11 cellular contexts compared by ENCODE assay signal in genomic region chr6:90350689-90351554, GRCh38. TPM values are rescaled to one million over a fixed set of nuclear protein-coding genes. Genes with fewer than 3 reads are reported as not detected.
A peak's percentile ranks its signal among the peaks of the same experiment; 100 is the strongest.
DNase-seq lines count a peak whose midpoint lies in the region; ATAC-seq, FAIRE-seq and TF ChIP-seq lines count a peak whose summit lies in the region.
"Had no signal": no experiment of that assay in that cellular context is flagged by ENCODE, and none has a peak within 500 bp of the region (broad histone marks: within the 10 kb centered on the region; RNA-seq: fewer than 3 reads in every experiment).

No MANE protein-coding gene starts in this region.

- ATAC-seq in CD4-positive, CD25-positive, alpha-beta regulatory T cell (ENCODE audit: low read depth in 2 of 2), result peak; percentile 87 to 91
- ATAC-seq in HG03045 (IDR thresholded peaks at IDR 0.05; ENCODE audit: unreplicated experiment), result no peak

- TF ChIP-seq CTCF in HFFc6 (IDR thresholded peaks at IDR 0.05), result no peak

- H3K4me1 ChIP-seq in CD4-positive, CD25-positive, alpha-beta regulatory T cell (ENCODE audit: control insufficient read depth, insufficient read depth, low read length, poor library complexity, severe bottlenecking), result peaks cover 6% of the 10 kb centered on the region
- H3K4me1 ChIP-seq: right atrium auricular region had no signal

- H3K36me3 Mint-ChIP-seq in CD4-positive, CD25-positive, alpha-beta regulatory T cell, result no peaks in the 10 kb centered on the region
- H3K36me3 Mint-ChIP-seq in HFFc6 (ENCODE audit: low read depth), result no peaks in the 10 kb centered on the region

- peak overlapping the region; percentile 67 to 88 (median 80) for H3K27ac Mint-ChIP-seq in CD4-positive, CD25-positive, alpha-beta regulatory T cell
- H3K27ac Mint-ChIP-seq in HFFc6, result no peak overlapping the region

- H3K9me3 ChIP-seq in CD4-positive, CD25-positive, alpha-beta regulatory T cell (ENCODE audit: control insufficient read depth in 2 of 2, low read length in 2 of 2), result no peaks in the 10 kb centered on the region
- H3K9me3 ChIP-seq: right atrium auricular region had no signal

- no peak for FAIRE-seq in GM19239 (lab: Jason Lieb, UNC)
- FAIRE-seq: HTR-8/SVneo had no signal

- peaks cover 42% of the 10 kb centered on the region for H3K27me3 Mint-ChIP-seq in CD4-positive, CD25-positive, alpha-beta regulatory T cell
- H3K27me3 Mint-ChIP-seq in HFFc6 (ENCODE audit: insufficient read depth), result peaks cover 5% of the 10 kb centered on the region

- H3K9me3 Mint-ChIP-seq in CD4-positive, CD25-positive, alpha-beta regulatory T cell, result peaks cover 0 to 5% (median 0%) of the 10 kb centered on the region in 7 donors
- no peaks in the 10 kb centered on the region for H3K9me3 Mint-ChIP-seq in HFFc6

- peaks cover 0 to 15% (median 11%) of the 10 kb centered on the region in 4 donors for H3K4me1 Mint-ChIP-seq in CD4-positive, CD25-positive, alpha-beta regulatory T cell
- no peaks in the 10 kb centered on the region for H3K4me1 Mint-ChIP-seq in HFFc6 (ENCODE audit: low read depth)

- H3K4me3 ChIP-seq in CD4-positive, CD25-positive, alpha-beta regulatory T cell (ENCODE audit: low read depth, low read length), result no peak overlapping the region
- H3K4me3 ChIP-seq: cardiac muscle cell, right atrium auricular region had no signal

- peaks cover 6% of the 10 kb centered on the region for H3K27me3 ChIP-seq in CD4-positive, CD25-positive, alpha-beta regulatory T cell (ENCODE audit: control insufficient read depth, insufficient read depth, low read length)
- H3K27me3 ChIP-seq: cardiac muscle cell, right atrium auricular region had no signal

- DNase-seq in CD4-positive, CD25-positive, alpha-beta regulatory T cell, result peak; percentile 2 to 76 (median 76)
- DNase-seq in NOMO-1 treated with DMSO at 0.1 percent for 48 hours (lab: John Stamatoyannopoulos, UW; ENCODE audit: unreplicated experiment) (peak; percentile 97), activated T-cell treated with anti-CD3 and anti-CD28 coated beads for 1 hour (ENCODE audit: low read depth) (peak; percentile 1), medulla oblongata (ENCODE audit: extremely low spot score) (peak; percentile 35), GM19239 (ENCODE audit: insufficient read length, low spot score) (no peak), globus pallidus (ENCODE audit: low spot score) (no peak), HFFc6 (no peak)

- peak overlapping the region in 2 of 4 donors; percentile 2 to 5 for H3K4me3 Mint-ChIP-seq in CD4-positive, CD25-positive, alpha-beta regulatory T cell
- no peak overlapping the region for H3K4me3 Mint-ChIP-seq in HFFc6

- H3K27ac ChIP-seq in CD4-positive, CD25-positive, alpha-beta regulatory T cell (ENCODE audit: insufficient read depth, low read length, poor library complexity, severe bottlenecking), result no peak overlapping the region
- H3K27ac ChIP-seq: cardiac muscle cell, right atrium auricular region had no signal

- H3K36me3 ChIP-seq in CD4-positive, CD25-positive, alpha-beta regulatory T cell (ENCODE audit: control insufficient read depth, insufficient read depth, low read length), result no peaks in the 10 kb centered on the region
- H3K36me3 ChIP-seq: cardiac muscle cell, right atrium auricular region had no signal

RNA-seq across cellular contexts. Expression of gene BACH2, which starts 54.3 kb away (rescaled TPM):
- 51.3 TPM for total RNA-seq in CD4-positive, CD25-positive, alpha-beta regulatory T cell
- polyA plus RNA-seq in CD4-positive, CD25-positive, alpha-beta regulatory T cell, result 10 to 100 TPM in 1 of 4 donors, 1 to 10 TPM in 3; 3.8 to 12.2 (median 5.7) TPM
- not detected for total RNA-seq in HFFc6 (2021; fragmentation: NEBNext Ultra II Directional; extraction: Animal tissue kit (Norgen Biotek cat#: 25700))

Comparison
In these comparisons a context has a peak if more than half of its experiments do, and no peak if none do; other contexts are left out.
1. DNase-seq: peak in CD4-positive, CD25-positive, alpha-beta regulatory T cell (3 of 3), NOMO-1 treated with DMSO at 0.1 percent for 48 hours (single experiment), activated T-cell treated with anti-CD3 and anti-CD28 coated beads for 1 hour (single experiment) and medulla oblongata (single experiment); none in GM19239 (single experiment), globus pallidus (single experiment) and HFFc6 (single experiment).
2. RNA of gene BACH2, which starts 54.3 kb away (total RNA-seq): 51.3 TPM in CD4-positive, CD25-positive, alpha-beta regulatory T cell (single experiment); not detected in HFFc6; every median in the first group is over 10 times any median in the second.